In the genomic region with DNA sequence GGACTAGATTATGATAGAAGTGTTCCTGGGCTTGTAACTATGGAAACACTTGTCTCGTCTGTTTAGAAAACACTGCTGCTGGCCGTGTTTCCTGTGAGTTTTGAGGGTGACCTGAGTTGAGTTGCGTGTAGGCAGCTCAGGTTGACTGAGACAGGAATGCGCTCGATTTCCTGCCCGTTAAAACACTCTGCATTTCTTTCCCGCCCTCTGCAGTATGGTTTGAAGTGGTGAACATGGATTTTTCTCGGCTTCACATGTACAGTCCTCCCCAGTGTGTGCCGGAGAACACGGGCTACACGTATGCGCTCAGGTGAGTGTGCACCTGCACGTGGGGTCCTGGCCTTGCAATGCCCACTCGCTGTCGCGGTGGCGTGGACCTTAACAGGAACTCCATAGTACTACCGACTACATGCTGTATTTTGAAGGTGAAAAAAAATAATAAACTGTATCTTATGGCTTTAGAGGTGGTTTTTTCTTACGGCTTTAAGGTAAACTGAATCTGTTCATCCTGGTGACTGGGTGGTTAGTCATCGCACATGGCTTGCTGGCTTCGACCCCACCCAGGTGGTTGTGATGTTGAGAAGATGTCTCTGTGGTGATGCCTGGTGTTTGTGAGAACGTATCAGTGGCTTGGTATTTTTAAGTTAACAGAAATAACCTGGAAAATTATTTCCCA, we compare ENCODE assay signal across 8 cellular contexts. TPM values are rescaled to one million over a fixed set of nuclear protein-coding genes. Genes with fewer than 3 reads are reported as not detected.
DNase-seq lines count a peak whose midpoint lies in the region; ATAC-seq and TF ChIP-seq lines count a peak whose summit lies in the region.

A gene with protein sequence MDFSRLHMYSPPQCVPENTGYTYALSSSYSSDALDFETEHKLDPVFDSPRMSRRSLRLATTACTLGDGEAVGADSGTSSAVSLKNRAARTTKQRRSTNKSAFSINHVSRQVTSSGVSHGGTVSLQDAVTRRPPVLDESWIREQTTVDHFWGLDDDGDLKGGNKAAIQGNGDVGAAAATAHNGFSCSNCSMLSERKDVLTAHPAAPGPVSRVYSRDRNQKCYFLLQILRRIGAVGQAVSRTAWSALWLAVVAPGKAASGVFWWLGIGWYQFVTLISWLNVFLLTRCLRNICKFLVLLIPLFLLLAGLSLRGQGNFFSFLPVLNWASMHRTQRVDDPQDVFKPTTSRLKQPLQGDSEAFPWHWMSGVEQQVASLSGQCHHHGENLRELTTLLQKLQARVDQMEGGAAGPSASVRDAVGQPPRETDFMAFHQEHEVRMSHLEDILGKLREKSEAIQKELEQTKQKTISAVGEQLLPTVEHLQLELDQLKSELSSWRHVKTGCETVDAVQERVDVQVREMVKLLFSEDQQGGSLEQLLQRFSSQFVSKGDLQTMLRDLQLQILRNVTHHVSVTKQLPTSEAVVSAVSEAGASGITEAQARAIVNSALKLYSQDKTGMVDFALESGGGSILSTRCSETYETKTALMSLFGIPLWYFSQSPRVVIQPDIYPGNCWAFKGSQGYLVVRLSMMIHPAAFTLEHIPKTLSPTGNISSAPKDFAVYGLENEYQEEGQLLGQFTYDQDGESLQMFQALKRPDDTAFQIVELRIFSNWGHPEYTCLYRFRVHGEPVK (plus strand): TSS at position 185 of the 676 bp plus-strand sequence. CDS start 49 bp downstream, at position 234.

- H3K9ac ChIP-seq in Karpas-422 (ENCODE audit: low read length): no peak within 1 kb of the TSS

- WGBS in upper lobe of left lung, 2 donors: 46 to 55% methylated on average over 22 of the region's 22 CpGs

- H3K36me3 ChIP-seq in Karpas-422 (ENCODE audit: insufficient read depth, low read length) (no peaks in the 10 kb centered on the region), upper lobe of left lung (peaks cover 0 to 14% (median 3%) of the 10 kb centered on the region in 4 donors)

- peaks cover 13% of the 10 kb centered on the region for H4K20me1 ChIP-seq in Karpas-422 (ENCODE audit: insufficient read depth, low read depth, low read length)

- peak in 1 of 4 donors; percentile 32 for TF ChIP-seq POLR2A in upper lobe of left lung (IDR thresholded peaks at IDR 0.05)

- H3K27me3 ChIP-seq in Karpas-422 (ENCODE audit: low read length): no peaks in the 10 kb centered on the region
- H3K27me3 ChIP-seq in upper lobe of left lung: no peaks in the 10 kb centered on the region

- DNase-seq in AG08396 (ENCODE audit: low spot score) (peak; percentile 65), Karpas-422 (no peak), fibroblast of gingiva (ENCODE audit: low read depth) (peak; percentile 51), omental fat pad (ENCODE audit: low spot score) (no peak), upper lobe of left lung (peak in 1 of 2 donors; percentile 64), NCI-H446 treated with DMSO at 0.1 percent for 48 hours (lab: John Stamatoyannopoulos, UW) (no peak)
- peak; percentile 67 for DNase-seq in activated T-cell treated with anti-CD3 and anti-CD28 coated beads, Interleukin-2, amount 50 U/mL, for 1 hour

- no peak within 1 kb of the TSS for H3K27ac ChIP-seq in Karpas-422 (ENCODE audit: low read length)
- H3K27ac ChIP-seq in upper lobe of left lung: peak within 1 kb of the TSS; percentile 81 to 92 (median 88)

- peaks cover 41% of the 10 kb centered on the region for H3K4me1 ChIP-seq in Karpas-422 (ENCODE audit: low read length)
- H3K4me1 ChIP-seq in upper lobe of left lung: peaks cover 30 to 52% (median 41%) of the 10 kb centered on the region in 4 donors

- no peak for TF ChIP-seq CTCF in omental fat pad (IDR thresholded peaks at IDR 0.05)
- TF ChIP-seq CTCF in upper lobe of left lung (IDR thresholded peaks at IDR 0.05): no peak

- H3K9me3 ChIP-seq in Karpas-422 (ENCODE audit: low read length) (no peaks in the 10 kb centered on the region), upper lobe of left lung (no peaks in the 10 kb centered on the region)

- peak in 2 of 4 donors; percentile 53 to 63 for TF ChIP-seq EP300 in upper lobe of left lung (IDR thresholded peaks at IDR 0.05)

- H3K79me2 ChIP-seq in Karpas-422 (ENCODE audit: low read length): peaks cover 88% of the 10 kb centered on the region

- peak within 1 kb of the TSS; percentile 20 for H3K4me2 ChIP-seq in Karpas-422 (ENCODE audit: low read depth, low read length, poor library complexity, severe bottlenecking)

- H3K9me2 ChIP-seq in Karpas-422 (replicated peaks; ENCODE audit: insufficient read depth, low read length): no peaks in the 10 kb centered on the region

- ATAC-seq in GM21390 (IDR thresholded peaks at IDR 0.05; ENCODE audit: unreplicated experiment): peak; percentile 44
- ATAC-seq in omental fat pad (ENCODE audit: low FRiP score): peak; percentile 64
- ATAC-seq in upper lobe of left lung (ENCODE audit: low FRiP score in 2 of 2): peak; percentile 41 to 81

- no peak within 1 kb of the TSS for H2AFZ ChIP-seq in Karpas-422 (ENCODE audit: low read length)

- H3K4me3 ChIP-seq in Karpas-422 (ENCODE audit: low read length) (no peak within 1 kb of the TSS), upper lobe of left lung (peak within 1 kb of the TSS in 2 of 4 donors; percentile 7 to 19)

RNA-seq across cellular contexts. Expression of the gene that starts here (rescaled TPM):
- 39.6 and 62.1 TPM in 2 replicates for total RNA-seq in Karpas-422 (2014; rRNA removed; shearing (Covaris generic); ENCODE audit: low replicate concordance)
- total RNA-seq in omental fat pad: 100 to 1,000 TPM; 124 to 245 (median 174) TPM
- total RNA-seq in upper lobe of left lung: 100 to 1,000 TPM; 107 to 196 (median 127) TPM

Comparison
In these comparisons a context has a peak if more than half of its experiments do, and no peak if none do; other contexts are left out.
1. DNase-seq: peak in AG08396 (single experiment), activated T-cell treated with anti-CD3 and anti-CD28 coated beads, Interleukin-2, amount 50 U/mL, for 1 hour (single experiment) and fibroblast of gingiva (single experiment); none in Karpas-422 (single experiment), omental fat pad (single experiment) and NCI-H446 treated with DMSO at 0.1 percent for 48 hours (single experiment).
2. Peak in every context shown above with its lines, with median percentiles within 50 percentile points of each other: ATAC-seq.